Comparison of ENCODE assay signal across 38 cellular contexts in the genomic region with DNA sequence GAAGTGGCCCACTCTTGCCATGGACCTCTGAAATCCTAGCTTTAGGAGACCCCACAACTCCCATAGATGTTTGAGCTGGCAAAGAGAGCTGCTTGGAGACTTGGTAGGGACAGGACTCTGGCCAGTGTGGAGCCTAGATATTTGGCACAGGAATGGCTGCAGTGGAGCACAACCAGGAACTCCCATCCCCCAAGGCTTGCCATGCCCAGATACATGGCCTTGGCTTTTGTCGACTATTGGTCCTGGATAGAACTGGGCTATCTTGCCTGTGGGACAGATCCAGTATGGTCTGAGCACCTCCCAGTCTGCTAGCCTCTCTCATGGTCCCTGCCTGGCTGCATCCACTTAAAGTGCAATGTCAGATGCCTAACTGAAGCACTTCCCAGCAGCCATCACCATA. TPM values are rescaled to one million over a fixed set of nuclear protein-coding genes. Genes with fewer than 3 reads are reported as not detected.
"Had no signal": no experiment of that assay in that cellular context is flagged by ENCODE, and none has a peak within 500 bp of the region (broad histone marks: within the 10 kb centered on the region; RNA-seq: fewer than 3 reads in every experiment).

No MANE protein-coding gene starts in this region.

- ATAC-seq: activated naive CD4-positive, alpha-beta T cell treated with anti-CD3 and anti-CD28 coated beads, Interleukin-2, amount 50 U/mL, for 72 hours; activated naive CD8-positive, alpha-beta T cell treated with anti-CD3 and anti-CD28 coated beads, Interleukin-2, amount 50 U/mL, for 24 hours; activated T-cell treated with anti-CD3 and anti-CD28 coated beads, Interleukin-2, amount 50 U/mL, for 4 hours; activated T-cell treated with anti-CD3 and anti-CD28 coated beads, Interleukin-2, amount 50 U/mL, for 72 hours; activated T-helper 17 cell treated with anti-CD3 and anti-CD28 coated beads, Interleukin-2, amount 50 U/mL, for 72 hours; body of pancreas had no signal

- H3K27me3 ChIP-seq: adrenal gland, ascending aorta, brain microvascular endothelial cell, breast epithelium, cardiac muscle cell had no signal

- H3K9me3 ChIP-seq: adrenal gland, ascending aorta, body of pancreas, breast epithelium had no signal

- H3K4me3 ChIP-seq: adrenal gland, ascending aorta, body of pancreas, breast epithelium, cardiac muscle cell had no signal

- DNase-seq: activated effector memory CD4-positive, alpha-beta T cell treated with anti-CD3 and anti-CD28 coated beads, Interleukin-2, amount 50 U/mL, for 16 hours; activated effector memory CD4-positive, alpha-beta T cell treated with Interleukin-2 at 50 U/mL for 16 hours; activated gamma-delta T cell; activated gamma-delta T cell treated with Interleukin-2 at 50 U/mL for 16 hours; activated naive CD4-positive, alpha-beta T cell; activated naive CD4-positive, alpha-beta T cell treated with anti-CD3 and anti-CD28 coated beads for 36 hours; activated naive CD4-positive, alpha-beta T cell treated with anti-CD3 and anti-CD28 coated beads, Interleukin-2, amount 10 ng/mL, durations not matched to agents 7 days and 5 days; activated naive CD4-positive, alpha-beta T cell treated with anti-CD3 and anti-CD28 coated beads, Interleukin-2, amount 50 U/mL, for 16 hours; activated naive CD4-positive, alpha-beta T cell treated with Interleukin-2 at 50 U/mL for 16 hours; activated naive CD8-positive, alpha-beta T cell treated with anti-CD3 and anti-CD28 coated beads for 36 hours; activated naive CD8-positive, alpha-beta T cell treated with anti-CD3 and anti-CD28 coated beads, Interleukin-2, amount 10 ng/mL, durations not matched to agents 7 days and 5 days; activated naive CD8-positive, alpha-beta T cell treated with anti-CD3 and anti-CD28 coated beads, Interleukin-2, amount 50 U/mL, for 24 hours; activated T-cell treated with anti-CD3 and anti-CD28 coated beads, Interleukin-2, amount 50 U/mL, for 24 hours; activated T-cell treated with anti-CD3 and anti-CD28 coated beads, Interleukin-2, amount 50 U/mL, for 4 hours; activated T-cell treated with anti-CD3 and anti-CD28 coated beads, Interleukin-2, amount 50 U/mL, for 48 hours; activated T-cell treated with anti-CD3 and anti-CD28 coated beads, Interleukin-2, amount 50 U/mL, for 72 hours; amniotic stem cell; amygdala; anterior cingulate cortex; aorta; body of pancreas; brain microvascular endothelial cell; caudate nucleus; central memory CD4-positive, alpha-beta T cell; cerebellar nuclear complex had no signal

- H3K27ac ChIP-seq: adrenal gland, ascending aorta, body of pancreas, brain microvascular endothelial cell, breast epithelium, cardiac muscle cell had no signal

- H3K4me1 ChIP-seq: breast epithelium had no signal

- H3K36me3 ChIP-seq: adrenal gland, ascending aorta, brain microvascular endothelial cell, breast epithelium, cardiac muscle cell had no signal

- FAIRE-seq: astrocyte, bronchial epithelial cell had no signal

RNA-seq across cellular contexts. Expression of gene GBP7, which starts 42.1 kb away (rescaled TPM):
- total RNA-seq: activated naive CD4-positive, alpha-beta T cell treated with anti-CD3 and anti-CD28 coated beads, Interleukin-2, amount 50 U/mL, for 72 hours; activated T-helper 1 cell treated with anti-CD3 and anti-CD28 coated beads, Interleukin-12 subunit alpha, Interleukin-12 subunit beta, Interleukin-2, Interleukin-4 antibody, amounts not matched to agents 30 ng/mL and 10 ng/mL and 1 ng/mL, durations not matched to agents 14 hours and 24 hours and 36 hours; activated T-helper 17 cell treated with anti-CD3 and anti-CD28 coated beads, Interleukin-2, amount 50 U/mL, for 72 hours; activated T-helper 2 cell treated with anti-CD3 and anti-CD28 coated beads, Interferon-gamma antibody, Interleukin-2, Interleukin-4, amounts not matched to agents 10 μg/mL and 5 μg/mL and 100 μg/mL, durations not matched to agents 14 hours and 24 hours and 36 hours; ascending aorta; astrocyte; body of pancreas; breast epithelium; bronchial epithelial cell; cardiac muscle cell; cerebellum; chondrocyte had no signal
- polyA plus RNA-seq: adipose tissue, aorta had no signal
